ENCODE assay signal across 30 cellular contexts in genomic region chr2:33265584-33266338, GRCh38.
A peak's percentile ranks its signal among the peaks of the same experiment; 100 is the strongest.
DNase-seq lines count a peak whose midpoint lies in the region; ATAC-seq and TF ChIP-seq lines count a peak whose summit lies in the region.
"Had no signal": no experiment of that assay in that cellular context is flagged by ENCODE, and none has a peak within 500 bp of the region (broad histone marks: within the 10 kb centered on the region; RNA-seq: fewer than 3 reads in every experiment).

No MANE protein-coding gene starts in this region.

- no peaks in the 10 kb centered on the region for H3K4me1 Mint-ChIP-seq in activated naive CD8-positive, alpha-beta T cell treated with anti-CD3 and anti-CD28 coated beads, Interleukin-2, amount 50 U/mL, for 24 hours
- no peaks in the 10 kb centered on the region for H3K4me1 Mint-ChIP-seq in activated naive CD8-positive, alpha-beta T cell treated with anti-CD3 and anti-CD28 coated beads for 36 hours
- H3K4me1 Mint-ChIP-seq: CD8-positive, alpha-beta memory T cell had no signal

- CTCF ChIA-PET in RWPE1 (lab: Yijun Ruan, JAX), result interaction anchor here (0.6 kb wide), 1 partner anchor 104 kb away, joined by 4 read pairs; no protein-coding TSS in a partner anchor

- no peaks in the 10 kb centered on the region for H3K27me3 ChIP-seq in sigmoid colon
- no peaks in the 10 kb centered on the region for H3K27me3 ChIP-seq in Peyer's patch
- H3K27me3 ChIP-seq: cardiac muscle cell, heart right ventricle, MG63, ovary, upper lobe of left lung had no signal

- DNase-seq in activated naive CD8-positive, alpha-beta T cell treated with anti-CD3 and anti-CD28 coated beads, Interleukin-2, amount 50 U/mL, for 24 hours, result no peak
- DNase-seq in activated naive CD8-positive, alpha-beta T cell treated with anti-CD3 and anti-CD28 coated beads for 36 hours, result no peak
- DNase-seq in RWPE1 (ENCODE audit: low spot score) (no peak), epithelial cell of esophagus (ENCODE audit: low read depth) (peak; percentile 76), sigmoid colon (no peak), Peyer's patch (no peak)
- no peak for DNase-seq in stimulated activated naive CD8-positive, alpha-beta T cell treated with anti-CD3 and anti-CD28 coated beads, Interleukin-15, Interleukin-2, amounts not matched to agents 100 U/mL and 50 U/mL, for 24 hours
- DNase-seq in activated CD4-positive, alpha-beta T cell treated with anti-CD3 and anti-CD28 coated beads, Interleukin-2, amount 50 U/mL, for 4 hours, result no peak
- DNase-seq: 8988T; activated naive CD4-positive, alpha-beta T cell treated with Interleukin-2 at 50 U/mL for 16 hours; activated T-cell treated with anti-CD3 and anti-CD28 coated beads, Interleukin-2, amount 50 U/mL, for 4 hours; amygdala; CD8-positive, alpha-beta memory T cell; dermis blood vessel endothelial cell; MG63; midbrain; NCI-H1436; NCI-H2171; NCI-H524; NK-92 treated with Interleukin-12 subunit alpha and Interleukin-12 subunit beta, amount 100 ng/mL, for 24 hours; ovary; retina; stimulated activated CD4-positive, alpha-beta T cell treated with anti-CD3 and anti-CD28 coated beads, Interleukin-15, amount 100 ng/mL, for 24 hours; upper lobe of left lung had no signal

- no peak for TF ChIP-seq EP300 in sigmoid colon (IDR thresholded peaks at IDR 0.05)

- H3K9me3 ChIP-seq in sigmoid colon, result peaks cover 0 to 3% (median 0%) of the 10 kb centered on the region in 4 donors
- no peaks in the 10 kb centered on the region for H3K9me3 ChIP-seq in Peyer's patch

- peak; percentile 54 for ATAC-seq in activated naive CD8-positive, alpha-beta T cell treated with anti-CD3 and anti-CD28 coated beads, Interleukin-2, amount 50 U/mL, for 24 hours
- peak; percentile 55 for ATAC-seq in stimulated activated naive CD8-positive, alpha-beta T cell treated with anti-CD3 and anti-CD28 coated beads, Interleukin-15, Interleukin-2, amounts not matched to agents 100 U/mL and 50 U/mL, for 24 hours
- ATAC-seq: activated T-cell treated with anti-CD3 and anti-CD28 coated beads, Interleukin-2, amount 50 U/mL, for 4 hours; left lobe of liver; Panc1 had no signal

- no peak overlapping the region for H3K27ac Mint-ChIP-seq in activated naive CD8-positive, alpha-beta T cell treated with anti-CD3 and anti-CD28 coated beads, Interleukin-2, amount 50 U/mL, for 24 hours
- H3K27ac Mint-ChIP-seq in activated naive CD8-positive, alpha-beta T cell treated with anti-CD3 and anti-CD28 coated beads for 36 hours, result no peak overlapping the region
- H3K27ac Mint-ChIP-seq: CD8-positive, alpha-beta memory T cell; nephron had no signal

- peak overlapping the region; percentile 49 for H3K27ac ChIP-seq in RWPE1
- peak overlapping the region in 2 of 4 donors; percentile 5 to 62 for H3K27ac ChIP-seq in sigmoid colon
- H3K27ac ChIP-seq in Peyer's patch, result no peak overlapping the region
- H3K27ac ChIP-seq: heart right ventricle, ovary, upper lobe of left lung had no signal

- H3K36me3 ChIP-seq in sigmoid colon (peaks cover 0 to 18% (median 1%) of the 10 kb centered on the region in 4 donors), Peyer's patch (no peaks in the 10 kb centered on the region)

- H3K4me1 ChIP-seq in sigmoid colon, result peaks cover 0 to 34% (median 18%) of the 10 kb centered on the region in 4 donors
- no peaks in the 10 kb centered on the region for H3K4me1 ChIP-seq in Peyer's patch

- WGBS in sigmoid colon, 2 donors, result 92 to 96% methylated on average over 5 of the region's 5 CpGs

- intact Hi-C loops in sigmoid colon (cut with DNase I), result loop anchor here (5.0 kb wide), 2 partner anchors 228 to 318 kb away; partner anchors contain the start of gene LTBP1

- H3K4me3 ChIP-seq in epithelial cell of esophagus (ENCODE audit: low read length) (no peak overlapping the region), sigmoid colon (no peak overlapping the region), Peyer's patch (no peak overlapping the region)
- H3K4me3 ChIP-seq: cardiac muscle cell, heart right ventricle, MG63, ovary, upper lobe of left lung had no signal

- no peaks in the 10 kb centered on the region for H3K36me3 Mint-ChIP-seq in activated naive CD8-positive, alpha-beta T cell treated with anti-CD3 and anti-CD28 coated beads, Interleukin-2, amount 50 U/mL, for 24 hours (ENCODE audit: low read depth)
- H3K36me3 Mint-ChIP-seq in activated naive CD8-positive, alpha-beta T cell treated with anti-CD3 and anti-CD28 coated beads for 36 hours, result no peaks in the 10 kb centered on the region

- H3K27me3 Mint-ChIP-seq in activated naive CD8-positive, alpha-beta T cell treated with anti-CD3 and anti-CD28 coated beads, Interleukin-2, amount 50 U/mL, for 24 hours, result peaks cover 3% of the 10 kb centered on the region
- H3K27me3 Mint-ChIP-seq in activated naive CD8-positive, alpha-beta T cell treated with anti-CD3 and anti-CD28 coated beads for 36 hours, result peaks cover 22% of the 10 kb centered on the region

- no peaks in the 10 kb centered on the region for H3K9me3 Mint-ChIP-seq in activated naive CD8-positive, alpha-beta T cell treated with anti-CD3 and anti-CD28 coated beads, Interleukin-2, amount 50 U/mL, for 24 hours
- peaks cover 3% of the 10 kb centered on the region for H3K9me3 Mint-ChIP-seq in activated naive CD8-positive, alpha-beta T cell treated with anti-CD3 and anti-CD28 coated beads for 36 hours
- H3K9me3 Mint-ChIP-seq: activated T-cell treated with anti-CD3 and anti-CD28 coated beads, Interleukin-2, amount 50 U/mL, for 4 hours; CD8-positive, alpha-beta memory T cell; nephron had no signal

- POLR2A ChIA-PET in RWPE1 (lab: Yijun Ruan, JAX; ENCODE audit: low non-redundant PET), result no interaction called here

- TF ChIP-seq POLR2A in sigmoid colon (IDR thresholded peaks at IDR 0.05), result no peak
- no peak for TF ChIP-seq POLR2A in Peyer's patch (IDR thresholded peaks at IDR 0.05)

- no peak overlapping the region for H3K4me3 Mint-ChIP-seq in activated naive CD8-positive, alpha-beta T cell treated with anti-CD3 and anti-CD28 coated beads, Interleukin-2, amount 50 U/mL, for 24 hours
- no peak overlapping the region for H3K4me3 Mint-ChIP-seq in activated naive CD8-positive, alpha-beta T cell treated with anti-CD3 and anti-CD28 coated beads for 36 hours
- H3K4me3 Mint-ChIP-seq: activated T-cell treated with anti-CD3 and anti-CD28 coated beads, Interleukin-2, amount 50 U/mL, for 4 hours; CD8-positive, alpha-beta memory T cell; IgD-negative memory B cell; nephron had no signal

- no peak for TF ChIP-seq CTCF in RWPE1 (conservative IDR thresholded peaks at IDR 0.05; ENCODE audit: low read depth)
- TF ChIP-seq CTCF in epithelial cell of esophagus (IDR thresholded peaks at IDR 0.05; ENCODE audit: insufficient read depth, low read depth, low read length, missing control alignments), result no peak
- no peak for TF ChIP-seq CTCF in sigmoid colon (IDR thresholded peaks at IDR 0.05)
- TF ChIP-seq CTCF in Peyer's patch (IDR thresholded peaks at IDR 0.05), result no peak
